ENCODE assay signal across 16 cellular contexts in the genomic region with DNA sequence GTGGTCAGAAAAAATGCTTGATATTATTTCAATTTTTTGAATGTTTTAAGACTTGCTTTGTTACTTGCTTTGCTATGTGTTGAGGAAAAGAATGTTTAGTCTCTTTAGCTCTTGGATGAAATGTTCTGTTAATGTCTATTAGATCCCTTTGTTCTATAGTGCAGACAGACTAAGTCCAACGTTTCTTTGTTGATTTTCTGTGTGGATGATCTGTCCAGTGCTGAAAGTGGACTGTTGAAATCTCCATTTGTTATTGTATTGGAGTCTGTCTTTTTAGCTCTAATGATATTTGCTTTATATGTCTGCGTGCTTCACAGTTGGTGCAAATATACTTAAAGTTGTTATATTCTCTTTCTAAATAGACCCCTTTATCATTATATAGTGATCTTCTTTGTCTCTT.
DNase-seq lines count a peak whose midpoint lies in the region; ATAC-seq, FAIRE-seq and TF ChIP-seq lines count a peak whose summit lies in the region.
"Had no signal": no experiment of that assay in that cellular context is flagged by ENCODE, and none has a peak within 500 bp of the region (broad histone marks: within the 10 kb centered on the region; RNA-seq: fewer than 3 reads in every experiment).

No MANE protein-coding gene starts in this region.

- TF ChIP-seq RAD21 in HepG2 (CRISPR knock-in tag; IDR thresholded peaks at IDR 0.05): no peak

- BruUV-seq in HepG2 (replicated peaks; lab: Mats Ljungman, UMichigan): no TSS peak

- H3K9ac ChIP-seq in HepG2 (ENCODE audit: insufficient read depth, low read depth, low read length) (no peak overlapping the region), adipocyte (ENCODE audit: low read length) (no peak overlapping the region)
- H3K9ac ChIP-seq: BLaER1 treated with 17β-estradiol and CSF1 and Interleukin-3, amounts not matched to agents 10 nM and 100 nM had no signal

- TF ChIP-seq CTCF in HepG2 (CRISPR knock-in tag; IDR thresholded peaks at IDR 0.05) (no peak), right lobe of liver (IDR thresholded peaks at IDR 0.05) (no peak)

- DNase-seq in HepG2 (ENCODE audit: low spot score) (no peak), right lobe of liver (no peak), adipocyte (ENCODE audit: low read depth) (peak; percentile 3), dermis blood vessel endothelial cell (peak; percentile 1), small intestine (no peak)
- no peak for DNase-seq in effector memory CD4-positive, alpha-beta T cell
- DNase-seq in stimulated activated CD4-positive, alpha-beta T cell treated with anti-CD3 and anti-CD28 coated beads, Interleukin-4, amount 100 ng/mL, for 24 hours: no peak
- DNase-seq: 8988T; Calu3; CD8-positive, alpha-beta T cell; DMS79 treated with DMSO at 0.1 percent for 48 hours; GF-D8; H9 had no signal

- POLR2A ChIA-PET in HepG2 (lab: Yijun Ruan, JAX): no interaction called here

- no peak overlapping the region for H3K4me2 ChIP-seq in HepG2 (ENCODE audit: low read depth, low read length)
- H3K4me2 ChIP-seq: BLaER1 treated with 17β-estradiol and CSF1 and Interleukin-3, amounts not matched to agents 10 nM and 100 nM had no signal

- in situ Hi-C loops in HepG2 (cut with HindIII; ENCODE audit: extremely low pct_ligation_motif_present, low pct_unique_long_range_greater_than_20kb): no loop called here

- H2AFZ ChIP-seq in HepG2 (ENCODE audit: low read length): no peak overlapping the region

- no peak overlapping the region for H3K27ac ChIP-seq in HepG2 (ENCODE audit: extremely low read length, insufficient read depth, low read length)
- H3K27ac ChIP-seq in right lobe of liver: no peak overlapping the region
- H3K27ac ChIP-seq in small intestine (ENCODE audit: low read depth in 1 of 2, low read length in 1 of 2): no peak overlapping the region
- no peak overlapping the region for H3K27ac ChIP-seq in effector memory CD4-positive, alpha-beta T cell (ENCODE audit: insufficient read depth, low read length, poor library complexity, severe bottlenecking)
- H3K27ac ChIP-seq: BLaER1 treated with 17β-estradiol and CSF1 and Interleukin-3, amounts not matched to agents 10 nM and 100 nM had no signal

- CTCF ChIA-PET in HepG2 (lab: Yijun Ruan, JAX; ENCODE audit: low intra/inter-chr PET ratio, low total read pairs): no interaction called here

- TF ChIP-seq EP300 in HepG2 (IDR thresholded peaks at IDR 0.05; ENCODE audit: low read depth in 2 of 2, low read length in 2 of 2) (no peak), HepG2 (CRISPR knock-in tag; IDR thresholded peaks at IDR 0.05; ENCODE audit: borderline replicate concordance) (no peak)

- TF ChIP-seq POLR2A in HepG2 (IDR thresholded peaks at IDR 0.05; ENCODE audit: insufficient read depth in 1 of 2, low read depth in 2 of 2, low read length in 2 of 2) (no peak), right lobe of liver (IDR thresholded peaks at IDR 0.05) (no peak)

- no peaks in the 10 kb centered on the region for H3K36me3 ChIP-seq in HepG2 (replicated peaks in 1 of 2; ENCODE audit: control insufficient read depth in 1 of 2, insufficient read depth in 2 of 2, low read length in 2 of 2)
- H3K36me3 ChIP-seq in right lobe of liver: no peaks in the 10 kb centered on the region
- H3K36me3 ChIP-seq in adipocyte (ENCODE audit: control insufficient read depth, insufficient read depth, low read length, severe bottlenecking): no peaks in the 10 kb centered on the region
- no peaks in the 10 kb centered on the region for H3K36me3 ChIP-seq in small intestine (ENCODE audit: control insufficient read depth in 2 of 2, insufficient read depth in 2 of 2, low read length in 2 of 2)
- H3K36me3 ChIP-seq in effector memory CD4-positive, alpha-beta T cell (ENCODE audit: control insufficient read depth, insufficient read depth, low read length): no peaks in the 10 kb centered on the region
- H3K36me3 ChIP-seq: BLaER1 treated with 17β-estradiol and CSF1 and Interleukin-3, amounts not matched to agents 10 nM and 100 nM had no signal

- H4K20me1 ChIP-seq in HepG2 (ENCODE audit: insufficient read depth, low read length): no peaks in the 10 kb centered on the region
- H4K20me1 ChIP-seq: BLaER1 treated with 17β-estradiol and CSF1 and Interleukin-3, amounts not matched to agents 10 nM and 100 nM had no signal

- H3K27me3 ChIP-seq in HepG2 (ENCODE audit: control insufficient read depth in 1 of 2, insufficient read depth in 2 of 2, low read length in 2 of 2): no peaks in the 10 kb centered on the region
- H3K27me3 ChIP-seq in right lobe of liver: no peaks in the 10 kb centered on the region
- H3K27me3 ChIP-seq in adipocyte (replicated peaks; ENCODE audit: control insufficient read depth, insufficient read depth, low read length): peaks cover 16% of the 10 kb centered on the region
- no peaks in the 10 kb centered on the region for H3K27me3 ChIP-seq in small intestine (ENCODE audit: control insufficient read depth in 2 of 2, insufficient read depth in 2 of 2, low read length in 2 of 2)
- no peaks in the 10 kb centered on the region for H3K27me3 ChIP-seq in effector memory CD4-positive, alpha-beta T cell (replicated peaks; ENCODE audit: control insufficient read depth, insufficient read depth, low read length, poor library complexity, severe bottlenecking)

- H3K4me3 ChIP-seq in HepG2 (replicated peaks in 1 of 3; ENCODE audit: insufficient read depth in 1 of 3, low read depth in 2 of 3, low read length in 3 of 3) (no peak overlapping the region), right lobe of liver (no peak overlapping the region), adipocyte (ENCODE audit: low read length) (no peak overlapping the region), small intestine (ENCODE audit: low read depth in 1 of 2, low read length in 2 of 2) (no peak overlapping the region)
- H3K4me3 ChIP-seq in effector memory CD4-positive, alpha-beta T cell (ENCODE audit: insufficient read depth, low read depth, low read length, poor library complexity, severe bottlenecking): no peak overlapping the region
- H3K4me3 ChIP-seq: BLaER1 treated with 17β-estradiol and CSF1 and Interleukin-3, amounts not matched to agents 10 nM and 100 nM had no signal

- H3K4me1 ChIP-seq in HepG2 (ENCODE audit: insufficient read depth, low read length) (no peaks in the 10 kb centered on the region), right lobe of liver (no peaks in the 10 kb centered on the region), adipocyte (ENCODE audit: control insufficient read depth, insufficient read depth, low read length) (no peaks in the 10 kb centered on the region), small intestine (ENCODE audit: control insufficient read depth in 2 of 2, insufficient read depth in 1 of 2, low read depth in 1 of 2, low read length in 1 of 2) (no peaks in the 10 kb centered on the region)
- no peaks in the 10 kb centered on the region for H3K4me1 ChIP-seq in effector memory CD4-positive, alpha-beta T cell (ENCODE audit: control insufficient read depth, insufficient read depth, low read length, poor library complexity, severe bottlenecking)
- H3K4me1 ChIP-seq: BLaER1 treated with 17β-estradiol and CSF1 and Interleukin-3, amounts not matched to agents 10 nM and 100 nM had no signal

- intact Hi-C loops in HepG2 (cut with micrococcal nuclease; ENCODE audit: unreplicated experiment) (no loop called here), right lobe of liver (cut with DNase I) (no loop called here)

- FAIRE-seq in HepG2 (lab: Jason Lieb, UNC) (no peak), small intestine (lab: Jason Lieb, UNC) (peak; percentile 62)
- FAIRE-seq: HTR-8/SVneo had no signal

- no peak for ATAC-seq in HepG2
- ATAC-seq in right lobe of liver: no peak
- ATAC-seq in HG02623 (IDR thresholded peaks at IDR 0.05; ENCODE audit: unreplicated experiment): no peak
- ATAC-seq: CD8-positive, alpha-beta T cell had no signal

- WGBS in HepG2 (ENCODE audit: low lambda C conversion rate): 0% methylated on average over 2 of the region's 2 CpGs
- 25% methylated on average over 2 of the region's 2 CpGs for WGBS in right lobe of liver (ENCODE audit: insufficient coverage, low coverage, low lambda C conversion rate, missing lambda C conversion rate)
- 44 to 50% (median 47%) methylated on average over 2 of the region's 2 CpGs for WGBS in small intestine, 3 donors

- H3K9me3 ChIP-seq in HepG2 (ENCODE audit: low read length) (no peaks in the 10 kb centered on the region), right lobe of liver (no peaks in the 10 kb centered on the region), adipocyte (ENCODE audit: control insufficient read depth, low read length) (peaks cover 19% of the 10 kb centered on the region), small intestine (ENCODE audit: control insufficient read depth, low read depth) (no peaks in the 10 kb centered on the region)
- no peaks in the 10 kb centered on the region for H3K9me3 ChIP-seq in effector memory CD4-positive, alpha-beta T cell (ENCODE audit: control insufficient read depth, low read length)

- H3K79me2 ChIP-seq in HepG2 (ENCODE audit: insufficient read depth, low read length): no peaks in the 10 kb centered on the region

TF ChIP-seq in HepG2, 621 proteins besides CTCF, POLR2A, EP300 and RAD21 (continues in another document):
- TF ChIP-seq, protein P1, sequence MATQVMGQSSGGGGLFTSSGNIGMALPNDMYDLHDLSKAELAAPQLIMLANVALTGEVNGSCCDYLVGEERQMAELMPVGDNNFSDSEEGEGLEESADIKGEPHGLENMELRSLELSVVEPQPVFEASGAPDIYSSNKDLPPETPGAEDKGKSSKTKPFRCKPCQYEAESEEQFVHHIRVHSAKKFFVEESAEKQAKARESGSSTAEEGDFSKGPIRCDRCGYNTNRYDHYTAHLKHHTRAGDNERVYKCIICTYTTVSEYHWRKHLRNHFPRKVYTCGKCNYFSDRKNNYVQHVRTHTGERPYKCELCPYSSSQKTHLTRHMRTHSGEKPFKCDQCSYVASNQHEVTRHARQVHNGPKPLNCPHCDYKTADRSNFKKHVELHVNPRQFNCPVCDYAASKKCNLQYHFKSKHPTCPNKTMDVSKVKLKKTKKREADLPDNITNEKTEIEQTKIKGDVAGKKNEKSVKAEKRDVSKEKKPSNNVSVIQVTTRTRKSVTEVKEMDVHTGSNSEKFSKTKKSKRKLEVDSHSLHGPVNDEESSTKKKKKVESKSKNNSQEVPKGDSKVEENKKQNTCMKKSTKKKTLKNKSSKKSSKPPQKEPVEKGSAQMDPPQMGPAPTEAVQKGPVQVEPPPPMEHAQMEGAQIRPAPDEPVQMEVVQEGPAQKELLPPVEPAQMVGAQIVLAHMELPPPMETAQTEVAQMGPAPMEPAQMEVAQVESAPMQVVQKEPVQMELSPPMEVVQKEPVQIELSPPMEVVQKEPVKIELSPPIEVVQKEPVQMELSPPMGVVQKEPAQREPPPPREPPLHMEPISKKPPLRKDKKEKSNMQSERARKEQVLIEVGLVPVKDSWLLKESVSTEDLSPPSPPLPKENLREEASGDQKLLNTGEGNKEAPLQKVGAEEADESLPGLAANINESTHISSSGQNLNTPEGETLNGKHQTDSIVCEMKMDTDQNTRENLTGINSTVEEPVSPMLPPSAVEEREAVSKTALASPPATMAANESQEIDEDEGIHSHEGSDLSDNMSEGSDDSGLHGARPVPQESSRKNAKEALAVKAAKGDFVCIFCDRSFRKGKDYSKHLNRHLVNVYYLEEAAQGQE (IDR thresholded peaks at IDR 0.05; ENCODE audit: borderline replicate concordance in 1 of 2, low read depth in 1 of 2, low read length in 2 of 2): peak in 1 of 2 experiments; percentile 88; a peak in 3 of 4 replicates
- TF ChIP-seq MIER2 (CRISPR knock-in tag; IDR thresholded peaks at IDR 0.05): peak; percentile 87; the same call in 1 of the 2 replicates

Comparison
In these comparisons a context has a peak if more than half of its experiments do, and no peak if none do; other contexts are left out.
1. DNase-seq: peak in adipocyte (single experiment) and dermis blood vessel endothelial cell (single experiment); none in HepG2 (single experiment), right lobe of liver (0 of 3), small intestine (single experiment), effector memory CD4-positive, alpha-beta T cell (0 of 3) and stimulated activated CD4-positive, alpha-beta T cell treated with anti-CD3 and anti-CD28 coated beads, Interleukin-4, amount 100 ng/mL, for 24 hours (single experiment).